ENCODE assay signal across 26 cellular contexts in the genomic region with DNA sequence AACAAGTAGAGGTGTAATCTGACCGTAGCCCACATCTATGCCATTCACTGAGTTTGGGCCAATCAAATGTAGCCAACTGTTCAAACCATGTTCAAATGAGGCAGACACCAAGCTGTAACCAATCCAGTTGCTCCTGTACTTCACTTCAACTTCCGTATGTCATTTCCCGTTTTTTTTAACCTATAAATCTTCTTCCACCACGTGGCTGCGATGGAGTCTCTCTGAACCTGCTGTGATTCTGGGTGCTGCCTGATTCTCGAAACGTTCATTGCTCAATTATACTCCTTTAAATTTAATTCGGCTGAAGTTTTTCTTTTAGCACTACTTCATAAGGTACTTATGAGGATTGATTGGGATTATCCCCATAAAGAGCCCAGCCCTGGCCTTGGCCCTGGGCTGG.
"Had no signal": no experiment of that assay in that cellular context is flagged by ENCODE, and none has a peak within 500 bp of the region (broad histone marks: within the 10 kb centered on the region; RNA-seq: fewer than 3 reads in every experiment).

No MANE protein-coding gene starts in this region.

- H3K36me3 Mint-ChIP-seq: naive thymus-derived CD8-positive, alpha-beta T cell; T-cell had no signal

- H3K27ac ChIP-seq: adrenal gland, ascending aorta, dorsolateral prefrontal cortex, esophagus muscularis mucosa, left ventricle myocardium inferior, ovary, tibial nerve had no signal

- H3K9me3 ChIP-seq: adrenal gland, ascending aorta, ovary, right lobe of liver had no signal

- H3K4me1 Mint-ChIP-seq: central memory CD8-positive, alpha-beta T cell had no signal

- H3K27me3 Mint-ChIP-seq: activated B cell treated with CpG ODN at 0.5 μM for 24 hours; activated naive CD8-positive, alpha-beta T cell; central memory CD8-positive, alpha-beta T cell; naive thymus-derived CD8-positive, alpha-beta T cell; T-cell had no signal

- H3K4me1 ChIP-seq: adrenal gland, ascending aorta, esophagus muscularis mucosa, left ventricle myocardium inferior, tibial nerve had no signal

- H3K27me3 ChIP-seq: adrenal gland, ascending aorta, dorsolateral prefrontal cortex, esophagus muscularis mucosa, ovary, right lobe of liver, tibial nerve had no signal

- DNase-seq: activated B cell treated with CpG ODN at 0.5 μM for 24 hours; activated CD4-positive, alpha-beta T cell treated with anti-CD3 and anti-CD28 coated beads for 4 hours; activated CD4-positive, alpha-beta T cell treated with anti-CD3 and anti-CD28 coated beads, Interleukin-2, amount 50 U/mL, for 48 hours; activated CD8-positive, alpha-beta memory T cell treated with anti-CD3 and anti-CD28 coated beads, Interleukin-2, amount 50 U/mL, for 48 hours; activated effector memory CD4-positive, alpha-beta T cell treated with anti-CD3 and anti-CD28 coated beads, Interleukin-2, amount 50 U/mL, for 16 hours; adrenal gland; dorsolateral prefrontal cortex; glutamatergic neuron; hippocampal formation; left ventricle myocardium inferior; naive thymus-derived CD8-positive, alpha-beta T cell; ovary; right lobe of liver; stimulated activated CD4-positive, alpha-beta T cell treated with anti-CD3 and anti-CD28 coated beads, Interleukin-1b, Interleukin-23, amount 100 ng/mL, for 48 hours; T-cell had no signal

- H3K4me3 ChIP-seq: adrenal gland, ascending aorta, dorsolateral prefrontal cortex, esophagus muscularis mucosa, left ventricle myocardium inferior, ovary, right lobe of liver, skin epidermis, tibial nerve had no signal

- H3K36me3 ChIP-seq: adrenal gland, ascending aorta, esophagus muscularis mucosa, left ventricle myocardium inferior, ovary, right lobe of liver, tibial nerve had no signal

- H3K27ac Mint-ChIP-seq: activated B cell treated with CpG ODN at 0.5 μM for 24 hours; activated naive CD8-positive, alpha-beta T cell; naive thymus-derived CD8-positive, alpha-beta T cell; stimulated activated naive CD8-positive, alpha-beta T cell treated with anti-CD3 and anti-CD28 coated beads, Interleukin-15, Interleukin-2, amounts not matched to agents 100 ng/mL and 50 ng/mL, for 24 hours; T-cell had no signal

- ATAC-seq: naive thymus-derived CD8-positive, alpha-beta T cell; T-cell had no signal

- H3K4me3 Mint-ChIP-seq: activated B cell treated with CpG ODN at 0.5 μM for 24 hours; activated naive CD8-positive, alpha-beta T cell; central memory CD8-positive, alpha-beta T cell; naive thymus-derived CD8-positive, alpha-beta T cell; stimulated activated naive CD8-positive, alpha-beta T cell treated with anti-CD3 and anti-CD28 coated beads, Interleukin-15, Interleukin-2, amounts not matched to agents 100 ng/mL and 50 ng/mL, for 24 hours; T-cell had no signal

- H3K9me3 Mint-ChIP-seq: central memory CD8-positive, alpha-beta T cell had no signal

- FAIRE-seq: colon, frontal cortex, TTC549, urothelium cell line had no signal
